Comparison of ENCODE assay signal across 19 cellular contexts in the genomic region with DNA sequence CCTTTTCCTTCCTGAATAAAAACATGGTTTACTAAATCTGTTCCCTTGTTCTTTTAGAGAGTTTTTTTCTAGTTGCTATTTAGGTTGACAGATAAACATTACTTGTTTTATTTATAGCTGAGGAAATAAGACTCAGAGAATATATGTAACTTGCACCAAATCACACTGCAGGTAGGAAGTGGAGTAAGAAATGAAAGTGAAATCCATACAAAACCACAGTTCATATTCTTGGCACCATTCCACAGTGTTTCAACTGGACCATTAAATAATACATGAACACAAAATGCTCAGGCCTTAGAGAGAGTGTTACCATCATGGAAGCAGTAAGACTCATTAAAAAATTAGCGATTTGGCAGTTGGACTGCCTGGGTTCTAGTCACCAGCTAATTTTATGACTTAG.
DNase-seq lines count a peak whose midpoint lies in the region; ATAC-seq and TF ChIP-seq lines count a peak whose summit lies in the region.
"Had no signal": no experiment of that assay in that cellular context is flagged by ENCODE, and none has a peak within 500 bp of the region (broad histone marks: within the 10 kb centered on the region; RNA-seq: fewer than 3 reads in every experiment).

No MANE protein-coding gene starts in this region.

- DNase-seq in EH (ENCODE audit: low read depth), result peak; percentile 4
- peak; percentile 37 for DNase-seq in NCI-H69 (lab: John Stamatoyannopoulos, UW)
- peak; percentile 84 for DNase-seq in choroid plexus epithelial cell (ENCODE audit: low read depth)
- DNase-seq in non-pigmented ciliary epithelial cell (ENCODE audit: low read depth), result peak; percentile 18
- DNase-seq in DMS 273 (lab: John Stamatoyannopoulos, UW; ENCODE audit: unreplicated experiment), result no peak
- no peak for DNase-seq in OCI-M2 (lab: John Stamatoyannopoulos, UW; ENCODE audit: unreplicated experiment)
- DNase-seq: activated CD4-positive, alpha-beta T cell treated with anti-CD3 and anti-CD28 coated beads, Interleukin-2, amount 50 U/mL, for 48 hours; activated CD8-positive, alpha-beta memory T cell treated with anti-CD3 and anti-CD28 coated beads, Interleukin-2, amount 50 U/mL, for 4 hours; CD4-positive, CD25-positive, alpha-beta regulatory T cell; effector CD8-positive, alpha-beta T cell; GOT3; KBM-7; kidney glomerular epithelial cell; NCI-H1694 treated with DMSO at 0.1 percent for 48 hours; NCI-H345; SIG-M5; thyroid gland had no signal

- no peak overlapping the region for H3K4me3 ChIP-seq in choroid plexus epithelial cell (ENCODE audit: low read depth, low read length)
- H3K4me3 ChIP-seq: thyroid gland had no signal

- ATAC-seq in HG02840 (IDR thresholded peaks at IDR 0.05; ENCODE audit: low FRiP score, unreplicated experiment), result no peak
- ATAC-seq: activated T-helper 17 cell treated with anti-CD3 and anti-CD28 coated beads, Interleukin-2, amount 50 U/mL, for 72 hours had no signal

- no peak for TF ChIP-seq CTCF in choroid plexus epithelial cell (conservative IDR thresholded peaks at IDR 0.05; ENCODE audit: low read depth, low read length)

Comparison
In these comparisons a context has a peak if more than half of its experiments do, and no peak if none do; other contexts are left out.
1. DNase-seq: peak in EH (single experiment), NCI-H69 (single experiment), choroid plexus epithelial cell (single experiment) and non-pigmented ciliary epithelial cell (single experiment); none in DMS 273 (single experiment) and OCI-M2 (single experiment).